Comparison of ENCODE assay signal across 28 cellular contexts in genomic region chr2:6820903-6821584, GRCh38.
"Had no signal": no experiment of that assay in that cellular context is flagged by ENCODE, and none has a peak within 500 bp of the region (broad histone marks: within the 10 kb centered on the region; RNA-seq: fewer than 3 reads in every experiment).

No MANE protein-coding gene starts in this region.

- H3K4me1 Mint-ChIP-seq: activated CD4-positive, alpha-beta T cell treated with anti-CD3 and anti-CD28 coated beads, Interleukin-2, amount 10 ng/mL, durations not matched to agents 24 days and 14 days; activated naive CD4-positive, alpha-beta T cell treated with anti-CD3 and anti-CD28 coated beads, Interleukin-2, amount 10 ng/mL, durations not matched to agents 7 days and 5 days had no signal

- H3K4me3 ChIP-seq: ascending aorta, cardiac muscle cell, coronary artery, dorsolateral prefrontal cortex, gastroesophageal sphincter, psoas muscle, sigmoid colon, stomach, tibial artery had no signal

- H3K79me2 ChIP-seq: parathyroid adenoma had no signal

- FAIRE-seq: small intestine, urothelium cell line had no signal

- ATAC-seq: gastroesophageal sphincter; left lobe of liver; psoas muscle; stimulated activated memory B cell treated with anti-CD40 and anti-IgM and Interleukin-4, amounts not matched to agents 10 μg/mL and 1 μg/mL and 100 μg/mL, for 72 hours had no signal

- DNase-seq: activated CD4-positive, alpha-beta memory T cell treated with anti-CD3 and anti-CD28 coated beads for 36 hours; activated CD4-positive, alpha-beta T cell treated with anti-CD3 and anti-CD28 coated beads, Interleukin-2, amount 10 ng/mL, durations not matched to agents 24 days and 14 days; activated CD4-positive, CD25-positive, alpha-beta regulatory T cell treated with anti-CD3 and anti-CD28 coated beads, Interleukin-2, amount 50 U/mL, for 72 hours; activated CD8-positive, alpha-beta memory T cell treated with anti-CD3 and anti-CD28 coated beads, Interleukin-2, amount 50 U/mL, for 48 hours; activated gamma-delta T cell; activated naive CD4-positive, alpha-beta T cell treated with anti-CD3 and anti-CD28 coated beads, Interleukin-2, amount 10 ng/mL, durations not matched to agents 7 days and 5 days; activated naive CD8-positive, alpha-beta T cell treated with anti-CD3 and anti-CD28 coated beads, Interleukin-2, amount 10 ng/mL, durations not matched to agents 7 days and 5 days; activated T-cell treated with anti-CD3 and anti-CD28 coated beads, Interleukin-2, amount 50 U/mL, for 24 hours; dorsolateral prefrontal cortex; effector memory CD4-positive, alpha-beta T cell; occipital lobe; psoas muscle; sigmoid colon; small intestine; stimulated activated CD4-positive, alpha-beta T cell treated with anti-CD3 and anti-CD28 coated beads, Interleukin-4, amount 100 ng/mL, for 24 hours; stomach; T1000; tibial artery had no signal

- H3K4me3 Mint-ChIP-seq: activated CD4-positive, alpha-beta memory T cell treated with anti-CD3 and anti-CD28 coated beads for 36 hours; activated CD4-positive, alpha-beta T cell treated with anti-CD3 and anti-CD28 coated beads, Interleukin-2, amount 10 ng/mL, durations not matched to agents 24 days and 14 days; activated naive CD4-positive, alpha-beta T cell treated with anti-CD3 and anti-CD28 coated beads, Interleukin-2, amount 10 ng/mL, durations not matched to agents 7 days and 5 days; activated naive CD8-positive, alpha-beta T cell treated with anti-CD3 and anti-CD28 coated beads, Interleukin-2, amount 10 ng/mL, durations not matched to agents 7 days and 5 days; activated T-cell treated with anti-CD3 and anti-CD28 coated beads, Interleukin-2, amount 50 U/mL, for 24 hours; brain; stimulated activated memory B cell treated with anti-CD40 and anti-IgM and Interleukin-4, amounts not matched to agents 10 μg/mL and 1 μg/mL and 100 μg/mL, for 72 hours; T-helper 1 cell treated with Interleukin-12 subunit alpha and Interleukin-12 subunit beta and Interleukin-4 antibody, amounts not matched to agents 30 μg/mL and 1 μg/mL, for 36 hours had no signal

- H2AFZ ChIP-seq: parathyroid adenoma had no signal

- H3K9me3 ChIP-seq: ascending aorta, gastroesophageal sphincter, psoas muscle, sigmoid colon, stomach, tibial artery had no signal

- H3K27ac ChIP-seq: ascending aorta, cardiac muscle cell, coronary artery, dorsolateral prefrontal cortex, gastroesophageal sphincter, parathyroid adenoma, psoas muscle, sigmoid colon, stomach, tibial artery had no signal

- H3K27ac Mint-ChIP-seq: activated CD4-positive, alpha-beta memory T cell treated with anti-CD3 and anti-CD28 coated beads for 36 hours; activated CD4-positive, alpha-beta T cell treated with anti-CD3 and anti-CD28 coated beads, Interleukin-2, amount 10 ng/mL, durations not matched to agents 24 days and 14 days; activated naive CD4-positive, alpha-beta T cell treated with anti-CD3 and anti-CD28 coated beads, Interleukin-2, amount 10 ng/mL, durations not matched to agents 7 days and 5 days; activated naive CD8-positive, alpha-beta T cell treated with anti-CD3 and anti-CD28 coated beads, Interleukin-2, amount 10 ng/mL, durations not matched to agents 7 days and 5 days; activated T-cell treated with anti-CD3 and anti-CD28 coated beads, Interleukin-2, amount 50 U/mL, for 24 hours; stimulated activated memory B cell treated with anti-CD40 and anti-IgM and Interleukin-4, amounts not matched to agents 10 μg/mL and 1 μg/mL and 100 μg/mL, for 72 hours; T-helper 1 cell treated with Interleukin-12 subunit alpha and Interleukin-12 subunit beta and Interleukin-4 antibody, amounts not matched to agents 30 μg/mL and 1 μg/mL, for 36 hours had no signal

- H3K36me3 Mint-ChIP-seq: activated CD4-positive, alpha-beta memory T cell treated with anti-CD3 and anti-CD28 coated beads for 36 hours; activated naive CD4-positive, alpha-beta T cell treated with anti-CD3 and anti-CD28 coated beads, Interleukin-2, amount 10 ng/mL, durations not matched to agents 7 days and 5 days; brain; stimulated activated memory B cell treated with anti-CD40 and anti-IgM and Interleukin-4, amounts not matched to agents 10 μg/mL and 1 μg/mL and 100 μg/mL, for 72 hours had no signal

- H3K4me1 ChIP-seq: ascending aorta, gastroesophageal sphincter, parathyroid adenoma, psoas muscle, stomach, tibial artery had no signal

- H3K27me3 ChIP-seq: ascending aorta, cardiac muscle cell, sigmoid colon, tibial artery had no signal

- H3K9me3 Mint-ChIP-seq: activated CD4-positive, alpha-beta memory T cell treated with anti-CD3 and anti-CD28 coated beads for 36 hours; activated CD4-positive, alpha-beta T cell treated with anti-CD3 and anti-CD28 coated beads, Interleukin-2, amount 10 ng/mL, durations not matched to agents 24 days and 14 days; activated naive CD4-positive, alpha-beta T cell treated with anti-CD3 and anti-CD28 coated beads, Interleukin-2, amount 10 ng/mL, durations not matched to agents 7 days and 5 days; activated naive CD8-positive, alpha-beta T cell treated with anti-CD3 and anti-CD28 coated beads, Interleukin-2, amount 10 ng/mL, durations not matched to agents 7 days and 5 days; activated T-cell treated with anti-CD3 and anti-CD28 coated beads, Interleukin-2, amount 50 U/mL, for 24 hours; T-helper 1 cell treated with Interleukin-12 subunit alpha and Interleukin-12 subunit beta and Interleukin-4 antibody, amounts not matched to agents 30 μg/mL and 1 μg/mL, for 36 hours had no signal

- H3K36me3 ChIP-seq: ascending aorta, cardiac muscle cell, gastroesophageal sphincter, sigmoid colon, stomach, tibial artery had no signal

- H3K27me3 Mint-ChIP-seq: activated T-cell treated with anti-CD3 and anti-CD28 coated beads, Interleukin-2, amount 50 U/mL, for 24 hours had no signal

- H3K9ac ChIP-seq: parathyroid adenoma had no signal
